ENCODE assay signal across 24 cellular contexts in the genomic region with DNA sequence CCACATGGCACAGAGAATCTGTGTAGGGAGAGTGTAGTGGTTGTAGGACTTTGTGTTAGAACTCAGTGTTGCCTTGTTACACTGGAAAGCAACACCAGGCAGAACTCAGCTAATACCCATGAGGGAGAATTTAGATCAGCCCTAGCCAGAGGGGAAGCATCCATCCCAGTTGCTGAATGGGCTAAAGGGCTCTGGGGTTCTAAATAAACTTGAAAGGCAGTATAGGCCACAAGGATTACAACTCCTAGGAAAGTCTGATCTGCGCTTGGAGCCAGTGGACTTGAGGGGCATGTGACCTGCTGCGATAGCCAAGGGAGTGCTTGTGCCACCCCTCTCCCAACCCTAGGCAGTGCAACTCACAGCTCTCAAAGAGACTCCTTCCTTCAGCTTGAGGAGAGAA. TPM values are rescaled to one million over a fixed set of nuclear protein-coding genes. Genes with fewer than 3 reads are reported as not detected.
DNase-seq lines count a peak whose midpoint lies in the region; ATAC-seq, FAIRE-seq and TF ChIP-seq lines count a peak whose summit lies in the region.
"Had no signal": no experiment of that assay in that cellular context is flagged by ENCODE, and none has a peak within 500 bp of the region (broad histone marks: within the 10 kb centered on the region; RNA-seq: fewer than 3 reads in every experiment).

No MANE protein-coding gene starts in this region.

- H3K4me1 ChIP-seq in neuronal stem cell (ENCODE audit: control insufficient read depth in 2 of 2, insufficient read depth in 1 of 2, low read depth in 1 of 2, low read length in 2 of 2) (no peaks in the 10 kb centered on the region), kidney (ENCODE audit: control insufficient read depth in 1 of 2, insufficient read depth in 1 of 2, low read depth in 1 of 2, low read length in 2 of 2) (no peaks in the 10 kb centered on the region)
- H3K4me1 ChIP-seq: Caco-2 had no signal

- no peak overlapping the region for H2AK5ac ChIP-seq in neuronal stem cell (ENCODE audit: low read depth, low read length)

- FAIRE-seq in kidney (lab: Jason Lieb, UNC): no peak
- FAIRE-seq: A549, D721Med, G401.6, GM12891, GM18507 had no signal

- H3K9ac ChIP-seq in neuronal stem cell (ENCODE audit: low read depth, low read length, poor library complexity): no peak overlapping the region
- H3K9ac ChIP-seq in kidney (ENCODE audit: low read length in 2 of 2): no peak overlapping the region
- H3K9ac ChIP-seq: BLaER1 treated with 17β-estradiol and CSF1 and Interleukin-3, amounts not matched to agents 10 nM and 100 nM had no signal

- no peaks in the 10 kb centered on the region for H3K79me1 ChIP-seq in neuronal stem cell (ENCODE audit: low read depth, low read length)

- no peak overlapping the region for H3K14ac ChIP-seq in neuronal stem cell (ENCODE audit: low read length)

- H3K27ac ChIP-seq in neuronal stem cell (replicated peaks; ENCODE audit: low read length): no peak overlapping the region
- no peak overlapping the region for H3K27ac ChIP-seq in kidney (ENCODE audit: low read depth in 2 of 2, low read length in 2 of 2)
- H3K27ac ChIP-seq: 22Rv1; A549; BLaER1 treated with 17β-estradiol and CSF1 and Interleukin-3, amounts not matched to agents 10 nM and 100 nM; C4-2B had no signal

- DNase-seq in activated CD8-positive, alpha-beta T cell treated with anti-CD3 and anti-CD28 coated beads, Interleukin-2, amount 10 ng/mL, durations not matched to agents 7 days and 5 days: peak; percentile 8
- no peak for DNase-seq in activated CD8-positive, alpha-beta T cell treated with anti-CD3 and anti-CD28 coated beads for 36 hours
- no peak for DNase-seq in erythroblast (lab: John Stamatoyannopoulos, UW)
- no peak for DNase-seq in neuronal stem cell (ENCODE audit: low spot score)
- DNase-seq in NCI-H187 treated with DMSO at 0.1 percent for 48 hours (lab: John Stamatoyannopoulos, UW): no peak
- DNase-seq in progenitor cell of endocrine pancreas (ENCODE audit: low spot score, unreplicated experiment): no peak
- DNase-seq in kidney: no peak
- DNase-seq: AML-193; Caco-2; Calu3; CD4-positive, alpha-beta T cell; CD8-positive, alpha-beta T cell; DMS79 treated with DMSO at 0.1 percent for 48 hours; GF-D8 had no signal

- no peaks in the 10 kb centered on the region for H3K36me3 Mint-ChIP-seq in activated CD8-positive, alpha-beta T cell treated with anti-CD3 and anti-CD28 coated beads, Interleukin-2, amount 10 ng/mL, durations not matched to agents 7 days and 5 days (ENCODE audit: low read depth)
- H3K36me3 Mint-ChIP-seq in activated CD8-positive, alpha-beta T cell treated with anti-CD3 and anti-CD28 coated beads for 36 hours (ENCODE audit: low read depth): no peaks in the 10 kb centered on the region
- no peaks in the 10 kb centered on the region for H3K36me3 Mint-ChIP-seq in progenitor cell of endocrine pancreas (ENCODE audit: insufficient read depth)
- H3K36me3 Mint-ChIP-seq: CD8-positive, alpha-beta T cell had no signal

- no peak for ATAC-seq in activated CD8-positive, alpha-beta T cell treated with anti-CD3 and anti-CD28 coated beads, Interleukin-2, amount 10 ng/mL, durations not matched to agents 7 days and 5 days
- no peak for ATAC-seq in activated CD8-positive, alpha-beta T cell treated with anti-CD3 and anti-CD28 coated beads for 36 hours
- ATAC-seq: A549; CD8-positive, alpha-beta T cell had no signal

- H3K9me3 ChIP-seq in neuronal stem cell (replicated peaks in 1 of 2; ENCODE audit: control insufficient read depth in 2 of 2, insufficient read depth in 1 of 2, low read depth in 1 of 2, low read length in 2 of 2): no peaks in the 10 kb centered on the region
- H3K9me3 ChIP-seq in kidney (ENCODE audit: control insufficient read depth in 1 of 2, low read length in 2 of 2): no peaks in the 10 kb centered on the region
- H3K9me3 ChIP-seq: A549, Caco-2 had no signal

- no peak overlapping the region for H3K4me3 Mint-ChIP-seq in activated CD8-positive, alpha-beta T cell treated with anti-CD3 and anti-CD28 coated beads, Interleukin-2, amount 10 ng/mL, durations not matched to agents 7 days and 5 days
- no peak overlapping the region for H3K4me3 Mint-ChIP-seq in activated CD8-positive, alpha-beta T cell treated with anti-CD3 and anti-CD28 coated beads for 36 hours
- H3K4me3 Mint-ChIP-seq in progenitor cell of endocrine pancreas (ENCODE audit: low read depth): no peak overlapping the region
- H3K4me3 Mint-ChIP-seq: B cell; CD4-positive, alpha-beta T cell; CD8-positive, alpha-beta T cell had no signal

- no peak for TF ChIP-seq CTCF in activated CD8-positive, alpha-beta T cell treated with anti-CD3 and anti-CD28 coated beads for 36 hours (IDR thresholded peaks at IDR 0.05)
- TF ChIP-seq CTCF in progenitor cell of endocrine pancreas (IDR thresholded peaks at IDR 0.05; ENCODE audit: unreplicated experiment) (no peak), kidney (IDR thresholded peaks at IDR 0.05; ENCODE audit: borderline replicate concordance, extremely low read depth, insufficient read depth) (no peak)

- no peak overlapping the region for H2BK5ac ChIP-seq in neuronal stem cell (ENCODE audit: low read length)

- no peak overlapping the region for H3K4me3 ChIP-seq in neuronal stem cell (ENCODE audit: low read length in 2 of 2)
- H3K4me3 ChIP-seq in kidney (ENCODE audit: low read length in 2 of 2): no peak overlapping the region
- H3K4me3 ChIP-seq: A549; BLaER1 treated with 17β-estradiol and CSF1 and Interleukin-3, amounts not matched to agents 10 nM and 100 nM had no signal

- H3K4ac ChIP-seq in neuronal stem cell (ENCODE audit: low read length): no peak overlapping the region

- POLR2A ChIA-PET in activated CD8-positive, alpha-beta T cell treated with anti-CD3 and anti-CD28 coated beads, Interleukin-2, amount 10 ng/mL, durations not matched to agents 7 days and 5 days (lab: Charles Lee): no interaction called here
- POLR2A ChIA-PET in activated CD8-positive, alpha-beta T cell treated with anti-CD3 and anti-CD28 coated beads for 36 hours (lab: Charles Lee): no interaction called here

- H3K27ac Mint-ChIP-seq in activated CD8-positive, alpha-beta T cell treated with anti-CD3 and anti-CD28 coated beads, Interleukin-2, amount 10 ng/mL, durations not matched to agents 7 days and 5 days: no peak overlapping the region
- no peak overlapping the region for H3K27ac Mint-ChIP-seq in activated CD8-positive, alpha-beta T cell treated with anti-CD3 and anti-CD28 coated beads for 36 hours
- H3K27ac Mint-ChIP-seq in progenitor cell of endocrine pancreas: no peak overlapping the region
- H3K27ac Mint-ChIP-seq: B cell; CD4-positive, alpha-beta T cell; CD8-positive, alpha-beta T cell had no signal

- H3K36me3 ChIP-seq in neuronal stem cell (replicated peaks in 1 of 2; ENCODE audit: control insufficient read depth in 2 of 2, insufficient read depth in 2 of 2, low read length in 2 of 2): no peaks in the 10 kb centered on the region
- no peaks in the 10 kb centered on the region for H3K36me3 ChIP-seq in kidney (ENCODE audit: control insufficient read depth in 1 of 2, insufficient read depth in 2 of 2, low read length in 2 of 2)

- no peak overlapping the region for H3K18ac ChIP-seq in neuronal stem cell (ENCODE audit: low read length)

- H4K91ac ChIP-seq in neuronal stem cell (ENCODE audit: low read depth, low read length, poor library complexity): no peak overlapping the region

- intact Hi-C loops in activated CD8-positive, alpha-beta T cell treated with anti-CD3 and anti-CD28 coated beads for 36 hours (cut with micrococcal nuclease): no loop called here
- intact Hi-C loops in kidney (cut with DNase I): no loop called here

- CTCF ChIA-PET in activated CD8-positive, alpha-beta T cell treated with anti-CD3 and anti-CD28 coated beads, Interleukin-2, amount 10 ng/mL, durations not matched to agents 7 days and 5 days (lab: Charles Lee): no interaction called here
- CTCF ChIA-PET in activated CD8-positive, alpha-beta T cell treated with anti-CD3 and anti-CD28 coated beads for 36 hours (lab: Charles Lee): no interaction called here

- peak overlapping the region; percentile 29 for H3K23ac ChIP-seq in neuronal stem cell (ENCODE audit: low read depth, low read length, poor library complexity)

- peaks cover 6% of the 10 kb centered on the region for H3K9me3 Mint-ChIP-seq in activated CD8-positive, alpha-beta T cell treated with anti-CD3 and anti-CD28 coated beads, Interleukin-2, amount 10 ng/mL, durations not matched to agents 7 days and 5 days (ENCODE audit: insufficient read depth)
- peaks cover 10% of the 10 kb centered on the region for H3K9me3 Mint-ChIP-seq in activated CD8-positive, alpha-beta T cell treated with anti-CD3 and anti-CD28 coated beads for 36 hours
- no peaks in the 10 kb centered on the region for H3K9me3 Mint-ChIP-seq in progenitor cell of endocrine pancreas (ENCODE audit: low read depth)

- peaks cover 0 to 10% (median 0%) of the 10 kb centered on the region in 3 experiments for H3K27me3 ChIP-seq in neuronal stem cell (ENCODE audit: control insufficient read depth in 3 of 3, insufficient read depth in 3 of 3, low read depth in 1 of 3, low read length in 3 of 3)
- H3K27me3 ChIP-seq: BLaER1 treated with 17β-estradiol and CSF1 and Interleukin-3, amounts not matched to agents 10 nM and 100 nM had no signal

- peaks cover 8% of the 10 kb centered on the region for H3K4me1 Mint-ChIP-seq in activated CD8-positive, alpha-beta T cell treated with anti-CD3 and anti-CD28 coated beads, Interleukin-2, amount 10 ng/mL, durations not matched to agents 7 days and 5 days (ENCODE audit: low read depth)
- H3K4me1 Mint-ChIP-seq in activated CD8-positive, alpha-beta T cell treated with anti-CD3 and anti-CD28 coated beads for 36 hours (ENCODE audit: low read depth): peaks cover 13% of the 10 kb centered on the region
- no peaks in the 10 kb centered on the region for H3K4me1 Mint-ChIP-seq in progenitor cell of endocrine pancreas (ENCODE audit: low read depth)

- H3K4me2 ChIP-seq in neuronal stem cell (ENCODE audit: insufficient read depth, low read length, poor library complexity, severe bottlenecking): no peak overlapping the region
- H3K4me2 ChIP-seq: A549; BLaER1 treated with 17β-estradiol and CSF1 and Interleukin-3, amounts not matched to agents 10 nM and 100 nM had no signal

- H2AFZ ChIP-seq in neuronal stem cell (ENCODE audit: low read length): no peak overlapping the region

- no CpG with 5 or more reads among the region's 2 CpGs for WGBS in neuronal stem cell (ENCODE audit: extremely low coverage in 2 of 2, insufficient read length in 2 of 2, insufficient replicate concordance in 1 of 2), 2 donors

- peaks cover 8% of the 10 kb centered on the region for H3K27me3 Mint-ChIP-seq in activated CD8-positive, alpha-beta T cell treated with anti-CD3 and anti-CD28 coated beads, Interleukin-2, amount 10 ng/mL, durations not matched to agents 7 days and 5 days (ENCODE audit: low read depth)
- peaks cover 18% of the 10 kb centered on the region for H3K27me3 Mint-ChIP-seq in activated CD8-positive, alpha-beta T cell treated with anti-CD3 and anti-CD28 coated beads for 36 hours
- peaks cover 14% of the 10 kb centered on the region for H3K27me3 Mint-ChIP-seq in progenitor cell of endocrine pancreas
- H3K27me3 Mint-ChIP-seq: B cell had no signal

- no peak overlapping the region for H2BK15ac ChIP-seq in neuronal stem cell (ENCODE audit: low read length)

- H2BK120ac ChIP-seq in neuronal stem cell (ENCODE audit: low read depth, low read length): no peak overlapping the region

- no peak overlapping the region for H2BK12ac ChIP-seq in neuronal stem cell (ENCODE audit: low read length)

- no peak overlapping the region for H4K8ac ChIP-seq in neuronal stem cell (ENCODE audit: low read depth, low read length)

- TF ChIP-seq POLR2A in erythroblast (IDR thresholded peaks at IDR 0.05; ENCODE audit: low read length): peak; percentile 23

RNA-seq across cellular contexts. Expression of gene PTGS1, which starts 26.9 kb away (rescaled TPM):
- under 1 TPM; 0.26 to 0.37 TPM for total RNA-seq in activated CD8-positive, alpha-beta T cell treated with anti-CD3 and anti-CD28 coated beads, Interleukin-2, amount 10 ng/mL, durations not matched to agents 7 days and 5 days
- under 1 TPM in 1 of 2 experiments, not detected in 1; 0.23 TPM for total RNA-seq in activated CD8-positive, alpha-beta T cell treated with anti-CD3 and anti-CD28 coated beads for 36 hours
- polyA plus RNA-seq in neuronal stem cell (2013, experiment 1 of 2): 2.0 TPM
- polyA plus RNA-seq in neuronal stem cell (2013, experiment 2 of 2): 1.9 TPM
- total RNA-seq in progenitor cell of endocrine pancreas: 0.07 and 0.22 TPM in 2 replicates
- total RNA-seq in kidney: 9.4 TPM
- polyA plus RNA-seq in kidney (ENCODE audit: insufficient read depth, low read depth, low replicate concordance): 3.5 TPM
- total RNA-seq: A172; CD8-positive, alpha-beta T cell had no signal
